Comparison of ENCODE assay signal across 13 cellular contexts in genomic region chr1:16971330-16972209, GRCh38. TPM values are rescaled to one million over a fixed set of nuclear protein-coding genes. Genes with fewer than 3 reads are reported as not detected.
DNase-seq lines count a peak whose midpoint lies in the region; ATAC-seq and TF ChIP-seq lines count a peak whose summit lies in the region.
"Had no signal": no experiment of that assay in that cellular context is flagged by ENCODE, and none has a peak within 500 bp of the region (broad histone marks: within the 10 kb centered on the region; RNA-seq: fewer than 3 reads in every experiment).

No MANE protein-coding gene starts in this region.

- DNase-seq in Daoy (ENCODE audit: low read depth) (peak; percentile 64), NCI-H2029 treated with DMSO at 0.1 percent for 48 hours (lab: John Stamatoyannopoulos, UW) (peak; percentile 61), astrocyte of the hippocampus (ENCODE audit: low read depth, low spot score) (peak; percentile 74), lung (ENCODE audit: low spot score) (peak; percentile 41)
- no peak for DNase-seq in stimulated activated CD4-positive, alpha-beta T cell treated with anti-CD3 and anti-CD28 coated beads, Interleukin-2, amount 100 ng/mL, for 48 hours
- DNase-seq: activated CD8-positive, alpha-beta memory T cell treated with anti-CD3 and anti-CD28 coated beads, Interleukin-2, amount 50 U/mL, for 48 hours; CD8-positive, alpha-beta T cell; colonic mucosa; Karpas-422; SIG-M5 had no signal

- H3K27ac ChIP-seq in lung (ENCODE audit: low read depth in 1 of 2, low read length in 1 of 2): peak overlapping the region in 1 of 2 donors; percentile 16
- H3K27ac ChIP-seq: colonic mucosa had no signal

- no peaks in the 10 kb centered on the region for H3K9me3 ChIP-seq in lung (ENCODE audit: control insufficient read depth in 2 of 2, insufficient read depth in 1 of 2, low read length in 1 of 2)
- H3K9me3 ChIP-seq: colonic mucosa had no signal

- no peaks in the 10 kb centered on the region for H3K27me3 ChIP-seq in lung (ENCODE audit: control insufficient read depth, insufficient read depth)
- H3K27me3 ChIP-seq: colonic mucosa had no signal

- H3K36me3 ChIP-seq in lung (ENCODE audit: control insufficient read depth in 2 of 2, insufficient read depth in 2 of 2, low read length in 2 of 2): peaks cover 0 to 12% of the 10 kb centered on the region in 2 donors
- H3K36me3 ChIP-seq: colonic mucosa had no signal

- ATAC-seq in lung (ENCODE audit: insufficient read depth, low FRiP score) (no peak), GM18907 (IDR thresholded peaks at IDR 0.05; ENCODE audit: unreplicated experiment) (no peak), HG03342 (IDR thresholded peaks at IDR 0.05; ENCODE audit: unreplicated experiment) (no peak), GM19395 (IDR thresholded peaks at IDR 0.05; ENCODE audit: unreplicated experiment) (no peak)
- ATAC-seq: CD8-positive, alpha-beta T cell had no signal

- no peaks in the 10 kb centered on the region for H3K4me1 ChIP-seq in lung (ENCODE audit: control insufficient read depth in 2 of 2, insufficient read depth in 2 of 2, low read length in 2 of 2)
- H3K4me1 ChIP-seq: colonic mucosa had no signal

- H3K4me3 ChIP-seq in lung: no peak overlapping the region
- H3K4me3 ChIP-seq: colonic mucosa had no signal

- 82 to 84% methylated on average over 28 of the region's 28 CpGs for WGBS in lung, 2 donors

- TF ChIP-seq CTCF in lung (IDR thresholded peaks at IDR 0.05; ENCODE audit: control extremely low read depth, extremely low read depth): no peak

RNA-seq across cellular contexts. Expression of gene MFAP2, which starts 8.8 kb away (rescaled TPM):
- total RNA-seq in Daoy (2014; rRNA removed; shearing (Covaris generic)): 150 and 213 TPM in 2 replicates
- total RNA-seq in lung: 10 to 100 TPM; 13.3 to 28.5 TPM
- polyA plus RNA-seq in lung: 10 to 100 TPM in 1 of 2 donors, 1 to 10 TPM in 1; 7.4 to 11.6 TPM
- total RNA-seq: CD8-positive, alpha-beta T cell had no signal

RNA-seq across cellular contexts. Expression of gene ATP13A2, which starts 40.2 kb away (rescaled TPM):
- total RNA-seq in Daoy (2014; rRNA removed; shearing (Covaris generic)): 47.2 and 70.7 TPM in 2 replicates
- total RNA-seq in lung: 10 to 100 TPM; 20.2 to 50.6 TPM
- polyA plus RNA-seq in lung: 10 to 100 TPM; 24.7 to 41.9 TPM

RNA-seq across cellular contexts. Expression of gene CROCC, which starts 49.8 kb away (rescaled TPM):
- 30.6 and 31.3 TPM in 2 replicates for total RNA-seq in Daoy (2014; rRNA removed; shearing (Covaris generic))
- total RNA-seq in lung: 10 to 100 TPM; 31.5 to 42.2 TPM
- polyA plus RNA-seq in lung: 10 to 100 TPM; 14.9 to 25.4 TPM

Comparison
In these comparisons a context has a peak if more than half of its experiments do, and no peak if none do; other contexts are left out.
1. DNase-seq: peak in Daoy (single experiment), NCI-H2029 treated with DMSO at 0.1 percent for 48 hours (single experiment), astrocyte of the hippocampus (single experiment) and lung (single experiment); none in stimulated activated CD4-positive, alpha-beta T cell treated with anti-CD3 and anti-CD28 coated beads, Interleukin-2, amount 100 ng/mL, for 48 hours (0 of 2).